In the genomic region with DNA sequence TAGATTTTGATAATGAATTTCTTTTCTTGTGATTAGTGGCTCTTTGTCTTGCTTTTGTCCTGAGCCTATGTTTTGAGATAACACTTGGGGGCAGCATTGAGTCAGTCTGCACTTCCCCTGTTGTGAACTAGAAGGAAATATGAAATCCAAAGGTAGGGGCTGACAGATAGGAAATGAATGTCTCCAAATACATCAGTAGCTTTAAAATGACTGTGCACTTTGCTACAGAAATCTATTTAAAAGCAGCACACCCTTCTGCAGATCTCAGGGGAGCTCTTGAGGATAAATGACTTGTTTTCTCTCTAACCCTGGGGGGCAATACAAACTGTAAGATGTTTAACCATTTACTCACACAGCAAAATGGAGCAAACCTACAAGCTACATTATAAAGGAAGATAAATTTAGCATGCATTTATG, we compare ENCODE assay signal across 8 cellular contexts.
DNase-seq lines count a peak whose midpoint lies in the region; ATAC-seq and TF ChIP-seq lines count a peak whose summit lies in the region.

No MANE protein-coding gene starts in this region.

- no peaks in the 10 kb centered on the region for H3K9me3 ChIP-seq in heart right ventricle
- H3K9me3 ChIP-seq in right atrium auricular region: no peaks in the 10 kb centered on the region
- H3K9me3 ChIP-seq in T-helper 17 cell (ENCODE audit: control insufficient read depth, low read length, poor library complexity, severe bottlenecking): no peaks in the 10 kb centered on the region

- no peak overlapping the region for H3K27ac Mint-ChIP-seq in WTC11
- H3K27ac Mint-ChIP-seq in T-helper 17 cell: no peak overlapping the region

- H3K4me3 ChIP-seq in heart right ventricle (no peak overlapping the region), right atrium auricular region (no peak overlapping the region)

- no peaks in the 10 kb centered on the region for H3K27me3 ChIP-seq in heart right ventricle
- H3K27me3 ChIP-seq in right atrium auricular region: no peaks in the 10 kb centered on the region

- peaks cover 9% of the 10 kb centered on the region for H3K36me3 Mint-ChIP-seq in WTC11
- no peaks in the 10 kb centered on the region for H3K36me3 Mint-ChIP-seq in T-helper 17 cell (ENCODE audit: low read depth)

- H3K9me3 Mint-ChIP-seq in WTC11: peaks cover 16% of the 10 kb centered on the region

- no peaks in the 10 kb centered on the region for H3K4me1 ChIP-seq in heart right ventricle
- H3K4me1 ChIP-seq in right atrium auricular region: no peaks in the 10 kb centered on the region

- H3K27ac ChIP-seq in heart right ventricle (no peak overlapping the region), right atrium auricular region (no peak overlapping the region)

- H3K4me1 Mint-ChIP-seq in WTC11 (peaks cover 26% of the 10 kb centered on the region), T-helper 17 cell (no peaks in the 10 kb centered on the region)

- H3K27me3 Mint-ChIP-seq in WTC11 (ENCODE audit: low read depth) (no peaks in the 10 kb centered on the region), T-helper 17 cell (no peaks in the 10 kb centered on the region)

- H3K36me3 ChIP-seq in heart right ventricle: no peaks in the 10 kb centered on the region
- H3K36me3 ChIP-seq in right atrium auricular region: no peaks in the 10 kb centered on the region

- CTCF ChIA-PET in WTC11 (lab: Charles Lee): interaction anchor here (0.6 to 1.9 kb wide), 9 partner anchors 9 to 758 kb away, joined by 3 to 15 read pairs (median 3); no protein-coding TSS in a partner anchor

- ATAC-seq in heart right ventricle (no peak), WTC11 (peak; percentile 77), T-helper 17 cell (no peak)

- intact Hi-C loops in heart right ventricle (cut with DNase I): no loop called here

- POLR2A ChIA-PET in WTC11 (lab: Charles Lee): no interaction called here

- H3K4me3 Mint-ChIP-seq in WTC11 (no peak overlapping the region), T-helper 17 cell (no peak overlapping the region)

- DNase-seq in heart right ventricle (no peak), right atrium auricular region (ENCODE audit: low spot score) (no peak), NCI-H146 treated with DMSO at 0.1 percent for 48 hours (lab: John Stamatoyannopoulos, UW; ENCODE audit: unreplicated experiment) (peak; percentile 84), WTC11 (ENCODE audit: low spot score) (peak; percentile 45), medulla oblongata (ENCODE audit: extremely low spot score) (peak; percentile 58), mesenteric fat pad (ENCODE audit: low spot score) (no peak), ecto neural progenitor cell (ENCODE audit: low spot score) (no peak), T-helper 17 cell (no peak)

- TF ChIP-seq CTCF in heart right ventricle (IDR thresholded peaks at IDR 0.05) (peak in 7 of 9 donors; percentile 30 to 58 (median 51)), right atrium auricular region (IDR thresholded peaks at IDR 0.05) (peak in 1 of 2 donors; percentile 54), WTC11 (IDR thresholded peaks at IDR 0.05) (peak; percentile 61)

TF ChIP-seq in WTC11, 78 proteins besides CTCF, POLR2A, EP300 and RAD21:
- no peak for TF ChIP-seq GRHL2 (CRISPR knock-in tag; IDR thresholded peaks at IDR 0.05; ENCODE audit: insufficient replicate concordance, severe bottlenecking)
- TF ChIP-seq, protein P1, sequence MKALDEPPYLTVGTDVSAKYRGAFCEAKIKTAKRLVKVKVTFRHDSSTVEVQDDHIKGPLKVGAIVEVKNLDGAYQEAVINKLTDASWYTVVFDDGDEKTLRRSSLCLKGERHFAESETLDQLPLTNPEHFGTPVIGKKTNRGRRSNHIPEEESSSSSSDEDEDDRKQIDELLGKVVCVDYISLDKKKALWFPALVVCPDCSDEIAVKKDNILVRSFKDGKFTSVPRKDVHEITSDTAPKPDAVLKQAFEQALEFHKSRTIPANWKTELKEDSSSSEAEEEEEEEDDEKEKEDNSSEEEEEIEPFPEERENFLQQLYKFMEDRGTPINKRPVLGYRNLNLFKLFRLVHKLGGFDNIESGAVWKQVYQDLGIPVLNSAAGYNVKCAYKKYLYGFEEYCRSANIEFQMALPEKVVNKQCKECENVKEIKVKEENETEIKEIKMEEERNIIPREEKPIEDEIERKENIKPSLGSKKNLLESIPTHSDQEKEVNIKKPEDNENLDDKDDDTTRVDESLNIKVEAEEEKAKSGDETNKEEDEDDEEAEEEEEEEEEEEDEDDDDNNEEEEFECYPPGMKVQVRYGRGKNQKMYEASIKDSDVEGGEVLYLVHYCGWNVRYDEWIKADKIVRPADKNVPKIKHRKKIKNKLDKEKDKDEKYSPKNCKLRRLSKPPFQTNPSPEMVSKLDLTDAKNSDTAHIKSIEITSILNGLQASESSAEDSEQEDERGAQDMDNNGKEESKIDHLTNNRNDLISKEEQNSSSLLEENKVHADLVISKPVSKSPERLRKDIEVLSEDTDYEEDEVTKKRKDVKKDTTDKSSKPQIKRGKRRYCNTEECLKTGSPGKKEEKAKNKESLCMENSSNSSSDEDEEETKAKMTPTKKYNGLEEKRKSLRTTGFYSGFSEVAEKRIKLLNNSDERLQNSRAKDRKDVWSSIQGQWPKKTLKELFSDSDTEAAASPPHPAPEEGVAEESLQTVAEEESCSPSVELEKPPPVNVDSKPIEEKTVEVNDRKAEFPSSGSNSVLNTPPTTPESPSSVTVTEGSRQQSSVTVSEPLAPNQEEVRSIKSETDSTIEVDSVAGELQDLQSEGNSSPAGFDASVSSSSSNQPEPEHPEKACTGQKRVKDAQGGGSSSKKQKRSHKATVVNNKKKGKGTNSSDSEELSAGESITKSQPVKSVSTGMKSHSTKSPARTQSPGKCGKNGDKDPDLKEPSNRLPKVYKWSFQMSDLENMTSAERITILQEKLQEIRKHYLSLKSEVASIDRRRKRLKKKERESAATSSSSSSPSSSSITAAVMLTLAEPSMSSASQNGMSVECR (CRISPR knock-in tag; IDR thresholded peaks at IDR 0.05; ENCODE audit: borderline replicate concordance): no peak
- TF ChIP-seq ZNF416 (CRISPR knock-in tag; IDR thresholded peaks at IDR 0.05): no peak
- no peak for TF ChIP-seq NR1H2 (CRISPR knock-in tag; IDR thresholded peaks at IDR 0.05)
- TF ChIP-seq ETV6 (CRISPR knock-in tag; IDR thresholded peaks at IDR 0.05): no peak
- TF ChIP-seq CREB1 (CRISPR knock-in tag; IDR thresholded peaks at IDR 0.05): no peak
- TF ChIP-seq, protein P2, sequence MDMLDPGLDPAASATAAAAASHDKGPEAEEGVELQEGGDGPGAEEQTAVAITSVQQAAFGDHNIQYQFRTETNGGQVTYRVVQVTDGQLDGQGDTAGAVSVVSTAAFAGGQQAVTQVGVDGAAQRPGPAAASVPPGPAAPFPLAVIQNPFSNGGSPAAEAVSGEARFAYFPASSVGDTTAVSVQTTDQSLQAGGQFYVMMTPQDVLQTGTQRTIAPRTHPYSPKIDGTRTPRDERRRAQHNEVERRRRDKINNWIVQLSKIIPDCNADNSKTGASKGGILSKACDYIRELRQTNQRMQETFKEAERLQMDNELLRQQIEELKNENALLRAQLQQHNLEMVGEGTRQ (CRISPR knock-in tag; IDR thresholded peaks at IDR 0.05): no peak
- TF ChIP-seq, protein P3, sequence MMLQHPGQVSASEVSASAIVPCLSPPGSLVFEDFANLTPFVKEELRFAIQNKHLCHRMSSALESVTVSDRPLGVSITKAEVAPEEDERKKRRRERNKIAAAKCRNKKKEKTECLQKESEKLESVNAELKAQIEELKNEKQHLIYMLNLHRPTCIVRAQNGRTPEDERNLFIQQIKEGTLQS (CRISPR knock-in tag; conservative IDR thresholded peaks at IDR 0.05): no peak
- no peak for TF ChIP-seq ZNF671 (CRISPR knock-in tag; IDR thresholded peaks at IDR 0.05)
- TF ChIP-seq, protein P4, sequence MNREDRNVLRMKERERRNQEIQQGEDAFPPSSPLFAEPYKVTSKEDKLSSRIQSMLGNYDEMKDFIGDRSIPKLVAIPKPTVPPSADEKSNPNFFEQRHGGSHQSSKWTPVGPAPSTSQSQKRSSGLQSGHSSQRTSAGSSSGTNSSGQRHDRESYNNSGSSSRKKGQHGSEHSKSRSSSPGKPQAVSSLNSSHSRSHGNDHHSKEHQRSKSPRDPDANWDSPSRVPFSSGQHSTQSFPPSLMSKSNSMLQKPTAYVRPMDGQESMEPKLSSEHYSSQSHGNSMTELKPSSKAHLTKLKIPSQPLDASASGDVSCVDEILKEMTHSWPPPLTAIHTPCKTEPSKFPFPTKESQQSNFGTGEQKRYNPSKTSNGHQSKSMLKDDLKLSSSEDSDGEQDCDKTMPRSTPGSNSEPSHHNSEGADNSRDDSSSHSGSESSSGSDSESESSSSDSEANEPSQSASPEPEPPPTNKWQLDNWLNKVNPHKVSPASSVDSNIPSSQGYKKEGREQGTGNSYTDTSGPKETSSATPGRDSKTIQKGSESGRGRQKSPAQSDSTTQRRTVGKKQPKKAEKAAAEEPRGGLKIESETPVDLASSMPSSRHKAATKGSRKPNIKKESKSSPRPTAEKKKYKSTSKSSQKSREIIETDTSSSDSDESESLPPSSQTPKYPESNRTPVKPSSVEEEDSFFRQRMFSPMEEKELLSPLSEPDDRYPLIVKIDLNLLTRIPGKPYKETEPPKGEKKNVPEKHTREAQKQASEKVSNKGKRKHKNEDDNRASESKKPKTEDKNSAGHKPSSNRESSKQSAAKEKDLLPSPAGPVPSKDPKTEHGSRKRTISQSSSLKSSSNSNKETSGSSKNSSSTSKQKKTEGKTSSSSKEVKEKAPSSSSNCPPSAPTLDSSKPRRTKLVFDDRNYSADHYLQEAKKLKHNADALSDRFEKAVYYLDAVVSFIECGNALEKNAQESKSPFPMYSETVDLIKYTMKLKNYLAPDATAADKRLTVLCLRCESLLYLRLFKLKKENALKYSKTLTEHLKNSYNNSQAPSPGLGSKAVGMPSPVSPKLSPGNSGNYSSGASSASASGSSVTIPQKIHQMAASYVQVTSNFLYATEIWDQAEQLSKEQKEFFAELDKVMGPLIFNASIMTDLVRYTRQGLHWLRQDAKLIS (CRISPR knock-in tag; IDR thresholded peaks at IDR 0.05; ENCODE audit: borderline replicate concordance): no peak
- TF ChIP-seq, protein P5, sequence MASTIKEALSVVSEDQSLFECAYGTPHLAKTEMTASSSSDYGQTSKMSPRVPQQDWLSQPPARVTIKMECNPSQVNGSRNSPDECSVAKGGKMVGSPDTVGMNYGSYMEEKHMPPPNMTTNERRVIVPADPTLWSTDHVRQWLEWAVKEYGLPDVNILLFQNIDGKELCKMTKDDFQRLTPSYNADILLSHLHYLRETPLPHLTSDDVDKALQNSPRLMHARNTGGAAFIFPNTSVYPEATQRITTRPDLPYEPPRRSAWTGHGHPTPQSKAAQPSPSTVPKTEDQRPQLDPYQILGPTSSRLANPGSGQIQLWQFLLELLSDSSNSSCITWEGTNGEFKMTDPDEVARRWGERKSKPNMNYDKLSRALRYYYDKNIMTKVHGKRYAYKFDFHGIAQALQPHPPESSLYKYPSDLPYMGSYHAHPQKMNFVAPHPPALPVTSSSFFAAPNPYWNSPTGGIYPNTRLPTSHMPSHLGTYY (CRISPR knock-in tag; IDR thresholded peaks at IDR 0.05): no peak
- no peak for TF ChIP-seq RELA (CRISPR knock-in tag; IDR thresholded peaks at IDR 0.05; ENCODE audit: borderline replicate concordance)

Comparison
In these comparisons a context has a peak if more than half of its experiments do, and no peak if none do; other contexts are left out.
1. DNase-seq: peak in NCI-H146 treated with DMSO at 0.1 percent for 48 hours (single experiment), WTC11 (single experiment) and medulla oblongata (single experiment); none in heart right ventricle (0 of 2), right atrium auricular region (single experiment), mesenteric fat pad (single experiment), ecto neural progenitor cell (single experiment) and T-helper 17 cell (0 of 3).